21 cellular contexts compared by ENCODE assay signal in genomic region chr9:103361906-103362305, GRCh38.
"Had no signal": no experiment of that assay in that cellular context is flagged by ENCODE, and none has a peak within 500 bp of the region (broad histone marks: within the 10 kb centered on the region; RNA-seq: fewer than 3 reads in every experiment).

No MANE protein-coding gene starts in this region.

- DNase-seq: effector memory CD4-positive, alpha-beta T cell; esophagus squamous epithelium; foreskin fibroblast; immature natural killer cell; kidney; left colon; left ventricle myocardium superior; mesendoderm; naive B cell; psoas muscle; retina; sigmoid colon; small intestine; stimulated activated CD4-positive, alpha-beta T cell treated with anti-CD3 and anti-CD28 coated beads, Interleukin-12 subunit alpha, Interleukin-12 subunit beta, amount 100 ng/mL, for 4 hours; stimulated activated CD8-positive, alpha-beta memory T cell treated with anti-CD3 and anti-CD28 coated beads, Interleukin-4, amount 100 ng/mL, for 48 hours; stimulated activated naive CD8-positive, alpha-beta T cell treated with anti-CD3 and anti-CD28 coated beads, Interleukin-15, Interleukin-2, amounts not matched to agents 100 U/mL and 50 U/mL, for 24 hours; thyroid gland had no signal

- H3K36me3 ChIP-seq: esophagus squamous epithelium, neutrophil, sigmoid colon, suprapubic skin, thyroid gland had no signal

- H3K9me3 ChIP-seq: neutrophil, psoas muscle, sigmoid colon, thyroid gland had no signal

- H3K27ac ChIP-seq: esophagus squamous epithelium, neutrophil, psoas muscle, sigmoid colon, suprapubic skin, thyroid gland had no signal

- H3K4me3 ChIP-seq: esophagus squamous epithelium, lung, psoas muscle, sigmoid colon, suprapubic skin, thyroid gland had no signal

- H3K4me1 ChIP-seq: esophagus squamous epithelium, psoas muscle, sigmoid colon, suprapubic skin, thyroid gland had no signal

- H3K27me3 ChIP-seq: esophagus squamous epithelium, neutrophil, sigmoid colon, suprapubic skin, thyroid gland had no signal

- ATAC-seq: left colon; left ventricle myocardium superior; psoas muscle; stimulated activated effector memory CD8-positive, alpha-beta T cell treated with anti-CD3 and anti-CD28 coated beads, Interleukin-12 subunit alpha, Interleukin-12 subunit beta, amount 100 ng/mL, for 72 hours; stimulated activated naive CD8-positive, alpha-beta T cell treated with anti-CD3 and anti-CD28 coated beads, Interleukin-15, Interleukin-2, amounts not matched to agents 100 U/mL and 50 U/mL, for 24 hours had no signal
